ENCODE assay signal across 32 cellular contexts in genomic region chr6:160060221-160060620, GRCh38.
"Had no signal": no experiment of that assay in that cellular context is flagged by ENCODE, and none has a peak within 500 bp of the region (broad histone marks: within the 10 kb centered on the region; RNA-seq: fewer than 3 reads in every experiment).

No MANE protein-coding gene starts in this region.

- H3K27ac ChIP-seq: cardiac muscle cell, Peyer's patch, SJSA1 had no signal

- H3K27me3 ChIP-seq: cardiac muscle cell, Peyer's patch, SJSA1 had no signal

- H3K27ac Mint-ChIP-seq: activated CD4-positive, alpha-beta T cell treated with anti-CD3 and anti-CD28 coated beads, Interleukin-2, amount 10 ng/mL, durations not matched to agents 24 days and 14 days; activated CD8-positive, alpha-beta T cell treated with anti-CD3 and anti-CD28 coated beads, Interleukin-2, amount 10 ng/mL, durations not matched to agents 7 days and 5 days; activated naive CD8-positive, alpha-beta T cell treated with anti-CD3 and anti-CD28 coated beads for 36 hours; T-helper 1 cell treated with Interleukin-12 subunit alpha and Interleukin-12 subunit beta and Interleukin-4 antibody, amounts not matched to agents 30 μg/mL and 1 μg/mL, for 36 hours; T-helper 2 cell treated with Interferon-gamma antibody and Interleukin-4, amounts not matched to agents 5 μg/mL and 100 μg/mL, for 36 hours had no signal

- H3K27me3 Mint-ChIP-seq: activated CD4-positive, alpha-beta T cell treated with anti-CD3 and anti-CD28 coated beads, Interleukin-2, amount 10 ng/mL, durations not matched to agents 24 days and 14 days; activated naive CD8-positive, alpha-beta T cell treated with anti-CD3 and anti-CD28 coated beads for 36 hours; activated T-cell treated with anti-CD3 and anti-CD28 coated beads, Interleukin-2, amount 50 U/mL, for 24 hours had no signal

- H3K9ac ChIP-seq: SK-N-SH had no signal

- H3K9me3 ChIP-seq: Peyer's patch, SJSA1, SK-N-SH had no signal

- H3K4me2 ChIP-seq: SK-N-SH had no signal

- ATAC-seq: activated CD8-positive, alpha-beta T cell treated with anti-CD3 and anti-CD28 coated beads, Interleukin-2, amount 10 ng/mL, durations not matched to agents 7 days and 5 days; K562; PC-3 had no signal

- DNase-seq: activated CD4-positive, alpha-beta T cell treated with anti-CD3 and anti-CD28 coated beads, Interleukin-2, amount 10 ng/mL, durations not matched to agents 24 days and 14 days; activated CD4-positive, alpha-beta T cell treated with anti-CD3 and anti-CD28 coated beads, Interleukin-2, amount 50 U/mL, for 4 hours; activated CD8-positive, alpha-beta T cell treated with anti-CD3 and anti-CD28 coated beads, Interleukin-2, amount 10 ng/mL, durations not matched to agents 7 days and 5 days; activated naive CD4-positive, alpha-beta T cell; activated naive CD4-positive, alpha-beta T cell treated with anti-CD3 and anti-CD28 coated beads, Interleukin-2, amount 50 U/mL, for 16 hours; activated naive CD8-positive, alpha-beta T cell treated with anti-CD3 and anti-CD28 coated beads for 36 hours; activated T-cell treated with anti-CD3 and anti-CD28 coated beads, Interleukin-2, amount 50 U/mL, for 24 hours; amniotic stem cell; aorta; NCI-H1092 treated with DMSO at 0.1 percent for 48 hours; NCI-H1417; NCI-H146; NCI-H187; NCI-H2029 treated with DMSO at 0.1 percent for 48 hours; NCI-H2107; NCI-H2171; NCI-H510A; NCI-H526; NCI-H748 treated with DMSO at 0.1 percent for 48 hours; NK-92 treated with Interleukin-12 subunit alpha and Interleukin-12 subunit beta, amount 100 ng/mL, for 24 hours; PC-3; Peyer's patch; RPMI8226; SHP77 treated with DMSO at 0.1 percent for 48 hours; SK-N-SH had no signal

- H3K4me3 Mint-ChIP-seq: activated CD4-positive, alpha-beta T cell treated with anti-CD3 and anti-CD28 coated beads, Interleukin-2, amount 10 ng/mL, durations not matched to agents 24 days and 14 days; activated CD8-positive, alpha-beta T cell treated with anti-CD3 and anti-CD28 coated beads, Interleukin-2, amount 10 ng/mL, durations not matched to agents 7 days and 5 days; activated naive CD8-positive, alpha-beta T cell treated with anti-CD3 and anti-CD28 coated beads for 36 hours; activated T-cell treated with anti-CD3 and anti-CD28 coated beads, Interleukin-2, amount 50 U/mL, for 24 hours; activated T-helper 1 cell treated with anti-CD3 and anti-CD28 coated beads, Interleukin-12 subunit alpha, Interleukin-12 subunit beta, Interleukin-2, Interleukin-4 antibody, amounts not matched to agents 30 ng/mL and 10 ng/mL and 1 ng/mL, durations not matched to agents 14 hours and 24 hours and 36 hours; T-helper 1 cell treated with Interleukin-12 subunit alpha and Interleukin-12 subunit beta and Interleukin-4 antibody, amounts not matched to agents 30 μg/mL and 1 μg/mL, for 36 hours; T-helper 2 cell treated with Interferon-gamma antibody and Interleukin-4, amounts not matched to agents 5 μg/mL and 100 μg/mL, for 36 hours had no signal

- FAIRE-seq: K562, TTC549 had no signal

- H3K4me3 ChIP-seq: cardiac muscle cell, K562, Peyer's patch, SJSA1 had no signal

- H3K9me3 Mint-ChIP-seq: activated CD4-positive, alpha-beta T cell treated with anti-CD3 and anti-CD28 coated beads, Interleukin-2, amount 10 ng/mL, durations not matched to agents 24 days and 14 days; activated naive CD8-positive, alpha-beta T cell treated with anti-CD3 and anti-CD28 coated beads for 36 hours; activated T-cell treated with anti-CD3 and anti-CD28 coated beads, Interleukin-2, amount 50 U/mL, for 24 hours; activated T-helper 1 cell treated with anti-CD3 and anti-CD28 coated beads, Interleukin-12 subunit alpha, Interleukin-12 subunit beta, Interleukin-2, Interleukin-4 antibody, amounts not matched to agents 30 ng/mL and 10 ng/mL and 1 ng/mL, durations not matched to agents 14 hours and 24 hours and 36 hours; T-helper 1 cell treated with Interleukin-12 subunit alpha and Interleukin-12 subunit beta and Interleukin-4 antibody, amounts not matched to agents 30 μg/mL and 1 μg/mL, for 36 hours; T-helper 2 cell treated with Interferon-gamma antibody and Interleukin-4, amounts not matched to agents 5 μg/mL and 100 μg/mL, for 36 hours had no signal

- H3K4me1 ChIP-seq: SJSA1 had no signal
